In the genomic region with DNA sequence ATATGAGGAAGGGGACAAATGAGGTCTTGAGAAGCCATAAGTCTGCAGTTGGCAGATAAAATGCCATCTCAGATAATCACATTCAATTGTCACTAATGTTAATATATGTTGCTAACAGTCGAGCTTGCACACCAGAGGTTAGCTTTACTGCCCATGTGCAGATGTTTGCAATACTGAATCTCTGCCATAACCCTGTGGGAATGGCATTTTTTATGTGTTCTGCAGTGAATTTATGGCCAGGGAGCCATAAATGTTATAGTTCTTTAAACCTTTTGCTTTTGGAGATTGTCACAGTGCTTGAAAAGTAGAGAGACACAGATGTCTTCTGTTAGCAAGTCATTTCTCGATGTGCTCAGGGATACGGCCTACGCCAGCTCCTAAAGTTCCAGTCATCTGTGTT, we compare ENCODE assay signal across 24 cellular contexts.
DNase-seq lines count a peak whose midpoint lies in the region; ATAC-seq and TF ChIP-seq lines count a peak whose summit lies in the region.
"Had no signal": no experiment of that assay in that cellular context is flagged by ENCODE, and none has a peak within 500 bp of the region (broad histone marks: within the 10 kb centered on the region; RNA-seq: fewer than 3 reads in every experiment).

No MANE protein-coding gene starts in this region.

- peak; percentile 92 for ATAC-seq in left colon
- peak; percentile 80 for ATAC-seq in mucosa of descending colon
- ATAC-seq: GM12878 had no signal

- H3K36me3 Mint-ChIP-seq in nephron progenitor cell (ENCODE audit: low read depth): peaks cover 4% of the 10 kb centered on the region
- H3K36me3 Mint-ChIP-seq: CD14-positive monocyte; CD4-positive, alpha-beta memory T cell; CD4-positive, CD25-positive, alpha-beta regulatory T cell; CD8-positive, alpha-beta memory T cell had no signal

- peaks cover 2% of the 10 kb centered on the region for H3K27me3 Mint-ChIP-seq in nephron progenitor cell (ENCODE audit: low read depth, poor library complexity)

- no peak overlapping the region for H3K4me3 ChIP-seq in mucosa of descending colon
- H3K4me3 ChIP-seq: BLaER1, GM12878 had no signal

- DNase-seq in left colon (no peak), mucosa of descending colon (no peak), nephron progenitor cell (no peak), GM19240 (ENCODE audit: insufficient read length, low spot score) (no peak), medulla oblongata (ENCODE audit: extremely low spot score) (no peak), dermis blood vessel endothelial cell (no peak)
- DNase-seq: 8988T; ACHN; BE2C; C1 segment of cervical spinal cord; CD4-positive, alpha-beta memory T cell; CD4-positive, CD25-positive, alpha-beta regulatory T cell; CD8-positive, alpha-beta memory T cell; COR-L47; DMS 273 treated with DMSO at 0.1 percent for 48 hours; DMS153; DMS53; DMS79; DND-41; EL; GDM1 had no signal

- no peaks in the 10 kb centered on the region for H3K9me3 ChIP-seq in mucosa of descending colon
- H3K9me3 ChIP-seq: BE2C, BLaER1 had no signal

- no peak for TF ChIP-seq CTCF in mucosa of descending colon (IDR thresholded peaks at IDR 0.05)
- no peak for TF ChIP-seq CTCF in nephron progenitor cell (IDR thresholded peaks at IDR 0.05)

- peak overlapping the region; percentile 71 for H3K27ac Mint-ChIP-seq in nephron progenitor cell
- H3K27ac Mint-ChIP-seq: CD14-positive monocyte; CD4-positive, alpha-beta memory T cell; CD4-positive, CD25-positive, alpha-beta regulatory T cell; CD8-positive, alpha-beta memory T cell had no signal

- intact Hi-C loops in left colon (cut with DNase I, micrococcal nuclease): no loop called here
- intact Hi-C loops in mucosa of descending colon (cut with DNase I, micrococcal nuclease): no loop called here

- H3K4me1 ChIP-seq in mucosa of descending colon (ENCODE audit: low read depth): peaks cover 6% of the 10 kb centered on the region

- H3K4me3 Mint-ChIP-seq in nephron progenitor cell: no peak overlapping the region
- H3K4me3 Mint-ChIP-seq: CD14-positive monocyte; CD4-positive, alpha-beta memory T cell; CD4-positive, CD25-positive, alpha-beta regulatory T cell; CD8-positive, alpha-beta memory T cell had no signal

- H3K4me1 Mint-ChIP-seq in nephron progenitor cell: peaks cover 93% of the 10 kb centered on the region
- H3K4me1 Mint-ChIP-seq: CD14-positive monocyte; CD4-positive, alpha-beta memory T cell; CD4-positive, CD25-positive, alpha-beta regulatory T cell; CD8-positive, alpha-beta memory T cell had no signal

- no peaks in the 10 kb centered on the region for H3K9me3 Mint-ChIP-seq in nephron progenitor cell
- H3K9me3 Mint-ChIP-seq: CD4-positive, alpha-beta memory T cell; CD8-positive, alpha-beta memory T cell had no signal

- H3K36me3 ChIP-seq in mucosa of descending colon (ENCODE audit: low read depth): no peaks in the 10 kb centered on the region
- H3K36me3 ChIP-seq: BE2C, BLaER1 had no signal
